ENCODE assay signal across 30 cellular contexts in the genomic region with DNA sequence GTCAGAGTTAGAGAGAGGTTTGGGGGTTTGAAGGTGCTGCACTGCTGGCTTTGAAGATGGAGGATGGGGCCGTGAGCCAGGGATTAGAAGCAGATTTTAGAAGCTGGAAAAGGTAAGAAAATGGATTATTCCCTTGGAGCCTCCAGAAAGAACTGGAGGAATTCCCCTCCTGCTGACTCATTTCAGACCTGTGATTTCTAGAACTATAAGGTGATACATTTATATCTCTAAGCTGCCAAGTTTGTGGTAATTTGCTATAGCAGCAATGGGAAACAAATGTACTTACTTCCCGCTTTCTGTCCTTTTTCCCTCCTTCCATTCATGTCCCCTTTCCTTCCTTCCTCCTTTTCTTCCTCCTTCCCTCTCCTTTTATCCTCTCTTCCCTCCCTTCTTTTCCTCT.
"Had no signal": no experiment of that assay in that cellular context is flagged by ENCODE, and none has a peak within 500 bp of the region (broad histone marks: within the 10 kb centered on the region; RNA-seq: fewer than 3 reads in every experiment).

No MANE protein-coding gene starts in this region.

- ATAC-seq: activated CD8-positive, alpha-beta memory T cell treated with anti-CD3 and anti-CD28 coated beads, Interleukin-2, amount 10 ng/mL, durations not matched to agents 7 days and 5 days; activated naive CD4-positive, alpha-beta T cell treated with anti-CD3 and anti-CD28 coated beads, Interleukin-2, amount 50 U/mL, for 72 hours; activated naive CD8-positive, alpha-beta T cell treated with anti-CD3 and anti-CD28 coated beads, Interleukin-2, amount 50 U/mL, for 24 hours; K562; PC-3; T-cell had no signal

- H3K4me1 Mint-ChIP-seq: activated CD4-positive, alpha-beta T cell treated with anti-CD3 and anti-CD28 coated beads, Interleukin-2, amount 10 ng/mL, durations not matched to agents 24 days and 14 days; activated CD8-positive, alpha-beta memory T cell treated with anti-CD3 and anti-CD28 coated beads, Interleukin-2, amount 10 ng/mL, durations not matched to agents 7 days and 5 days; activated naive CD8-positive, alpha-beta T cell treated with anti-CD3 and anti-CD28 coated beads, Interleukin-2, amount 50 U/mL, for 24 hours; T-cell had no signal

- H3K4me3 ChIP-seq: ascending aorta, K562, SK-N-MC had no signal

- H3K9me3 Mint-ChIP-seq: activated B cell treated with CpG ODN at 0.5 μM for 24 hours; activated CD4-positive, alpha-beta T cell treated with anti-CD3 and anti-CD28 coated beads, Interleukin-2, amount 10 ng/mL, durations not matched to agents 24 days and 14 days; activated naive CD4-positive, alpha-beta T cell treated with anti-CD3 and anti-CD28 coated beads, Interleukin-2, amount 50 U/mL, for 72 hours; activated naive CD8-positive, alpha-beta T cell treated with anti-CD3 and anti-CD28 coated beads, Interleukin-2, amount 50 U/mL, for 24 hours; activated T-cell treated with anti-CD3 and anti-CD28 coated beads, Interleukin-2, amount 50 U/mL, for 24 hours; T-cell had no signal

- H3K27ac ChIP-seq: ascending aorta, brain microvascular endothelial cell, SK-N-MC had no signal

- H3K27ac Mint-ChIP-seq: activated B cell treated with CpG ODN at 0.5 μM for 24 hours; activated CD4-positive, alpha-beta T cell treated with anti-CD3 and anti-CD28 coated beads, Interleukin-2, amount 10 ng/mL, durations not matched to agents 24 days and 14 days; activated CD8-positive, alpha-beta memory T cell treated with anti-CD3 and anti-CD28 coated beads, Interleukin-2, amount 10 ng/mL, durations not matched to agents 7 days and 5 days; activated naive CD4-positive, alpha-beta T cell treated with anti-CD3 and anti-CD28 coated beads, Interleukin-2, amount 50 U/mL, for 72 hours; activated naive CD8-positive, alpha-beta T cell treated with anti-CD3 and anti-CD28 coated beads, Interleukin-2, amount 50 U/mL, for 24 hours; activated T-cell treated with anti-CD3 and anti-CD28 coated beads, Interleukin-2, amount 50 U/mL, for 24 hours; T-cell had no signal

- H3K9me3 ChIP-seq: ascending aorta had no signal

- H3K36me3 ChIP-seq: ascending aorta, brain microvascular endothelial cell had no signal

- H3K4me1 ChIP-seq: ascending aorta had no signal

- DNase-seq: activated B cell treated with CpG ODN at 0.5 μM for 24 hours; activated CD4-positive, alpha-beta T cell treated with anti-CD3 and anti-CD28 coated beads for 1 hour; activated CD4-positive, alpha-beta T cell treated with anti-CD3 and anti-CD28 coated beads, Interleukin-2, amount 10 ng/mL, durations not matched to agents 24 days and 14 days; activated CD4-positive, alpha-beta T cell treated with anti-CD3 and anti-CD28 coated beads, Interleukin-2, amount 50 U/mL, for 48 hours; activated CD8-positive, alpha-beta memory T cell treated with anti-CD3 and anti-CD28 coated beads, Interleukin-2, amount 10 ng/mL, durations not matched to agents 7 days and 5 days; activated effector memory CD4-positive, alpha-beta T cell treated with anti-CD3 and anti-CD28 coated beads, Interleukin-2, amount 50 U/mL, for 16 hours; activated naive CD4-positive, alpha-beta T cell treated with Interleukin-2 at 50 U/mL for 16 hours; activated naive CD8-positive, alpha-beta T cell treated with anti-CD3 and anti-CD28 coated beads, Interleukin-2, amount 50 U/mL, for 24 hours; activated T-cell treated with anti-CD3 and anti-CD28 coated beads, Interleukin-2, amount 50 U/mL, for 24 hours; amniotic stem cell; brain microvascular endothelial cell; caudate nucleus; Karpas-422; NCI-H1105 treated with DMSO at 0.1 percent for 48 hours; NCI-H146; NCI-H1930; NCI-H2107; NCI-H2171 treated with DMSO at 0.1 percent for 48 hours; NCI-H226; NCI-H526; NK-92 treated with Interleukin-12 subunit alpha and Interleukin-12 subunit beta, amount 100 ng/mL, for 24 hours; PC-3; SIG-M5; T-cell; T-helper 2 cell; T1000 had no signal

- H3K27me3 ChIP-seq: ascending aorta, brain microvascular endothelial cell had no signal

- H3K27me3 Mint-ChIP-seq: activated CD4-positive, alpha-beta T cell treated with anti-CD3 and anti-CD28 coated beads, Interleukin-2, amount 10 ng/mL, durations not matched to agents 24 days and 14 days; activated CD8-positive, alpha-beta memory T cell treated with anti-CD3 and anti-CD28 coated beads, Interleukin-2, amount 10 ng/mL, durations not matched to agents 7 days and 5 days; activated T-cell treated with anti-CD3 and anti-CD28 coated beads, Interleukin-2, amount 50 U/mL, for 24 hours had no signal

- H3K4me3 Mint-ChIP-seq: activated B cell treated with CpG ODN at 0.5 μM for 24 hours; activated CD4-positive, alpha-beta T cell treated with anti-CD3 and anti-CD28 coated beads, Interleukin-2, amount 10 ng/mL, durations not matched to agents 24 days and 14 days; activated CD8-positive, alpha-beta memory T cell treated with anti-CD3 and anti-CD28 coated beads, Interleukin-2, amount 10 ng/mL, durations not matched to agents 7 days and 5 days; activated naive CD8-positive, alpha-beta T cell treated with anti-CD3 and anti-CD28 coated beads, Interleukin-2, amount 50 U/mL, for 24 hours; activated T-cell treated with anti-CD3 and anti-CD28 coated beads, Interleukin-2, amount 50 U/mL, for 24 hours; T-cell had no signal

- H3K36me3 Mint-ChIP-seq: activated CD8-positive, alpha-beta memory T cell treated with anti-CD3 and anti-CD28 coated beads, Interleukin-2, amount 10 ng/mL, durations not matched to agents 7 days and 5 days; activated naive CD4-positive, alpha-beta T cell treated with anti-CD3 and anti-CD28 coated beads, Interleukin-2, amount 50 U/mL, for 72 hours; T-cell had no signal
